ENCODE assay signal across 22 cellular contexts in genomic region chr11:64436025-64436424, GRCh38.
DNase-seq lines count a peak whose midpoint lies in the region; ATAC-seq and TF ChIP-seq lines count a peak whose summit lies in the region.
"Had no signal": no experiment of that assay in that cellular context is flagged by ENCODE, and none has a peak within 500 bp of the region (broad histone marks: within the 10 kb centered on the region; RNA-seq: fewer than 3 reads in every experiment).

No MANE protein-coding gene starts in this region.

- no peaks in the 10 kb centered on the region for H4K20me1 ChIP-seq in BLaER1 treated with 17β-estradiol and CSF1 and Interleukin-3, amounts not matched to agents 10 nM and 100 nM
- H4K20me1 ChIP-seq in MM.1S (ENCODE audit: insufficient read depth, low read length), result no peaks in the 10 kb centered on the region

- intact Hi-C loops in ascending aorta (cut with DNase I), result no loop called here

- no peak overlapping the region for H3K4me3 ChIP-seq in BLaER1 treated with 17β-estradiol and CSF1 and Interleukin-3, amounts not matched to agents 10 nM and 100 nM
- H3K4me3 ChIP-seq in MM.1S (ENCODE audit: low read length), result no peak overlapping the region
- H3K4me3 ChIP-seq in ascending aorta, result no peak overlapping the region
- H3K4me3 ChIP-seq: body of pancreas, heart right ventricle, mucosa of descending colon, right lobe of liver had no signal

- peak overlapping the region in 9 of 11 experiments; percentile 1 to 48 (median 24); a peak in 9 of 22 replicates for H3K27ac ChIP-seq in BLaER1 treated with 17β-estradiol and CSF1 and Interleukin-3, amounts not matched to agents 10 nM and 100 nM
- H3K27ac ChIP-seq in MM.1S (ENCODE audit: low read length), result no peak overlapping the region; the same call in 1 of the 2 replicates
- no peak overlapping the region for H3K27ac ChIP-seq in foreskin keratinocyte
- no peak overlapping the region for H3K27ac ChIP-seq in ascending aorta
- H3K27ac ChIP-seq: body of pancreas, heart right ventricle, right lobe of liver had no signal

- peak overlapping the region; percentile 6 to 91 (median 86); a peak in 19 of 22 replicates for H3K4me2 ChIP-seq in BLaER1 treated with 17β-estradiol and CSF1 and Interleukin-3, amounts not matched to agents 10 nM and 100 nM
- no peak overlapping the region for H3K4me2 ChIP-seq in MM.1S (ENCODE audit: low read depth, low read length)

- H3K9me2 ChIP-seq in MM.1S (replicated peaks; ENCODE audit: insufficient read depth, low read length), result no peaks in the 10 kb centered on the region

- peaks cover 60 to 74% (median 71%) of the 10 kb centered on the region in 10 experiments for H3K4me1 ChIP-seq in BLaER1 treated with 17β-estradiol and CSF1 and Interleukin-3, amounts not matched to agents 10 nM and 100 nM
- H3K4me1 ChIP-seq in MM.1S (ENCODE audit: low read length), result no peaks in the 10 kb centered on the region
- H3K4me1 ChIP-seq in foreskin keratinocyte, result peaks cover 10% of the 10 kb centered on the region
- peaks cover 0 to 7% of the 10 kb centered on the region in 2 donors for H3K4me1 ChIP-seq in ascending aorta
- H3K4me1 ChIP-seq: body of pancreas, heart right ventricle had no signal

- no peaks in the 10 kb centered on the region for H3F3A ChIP-seq in MM.1S (ENCODE audit: insufficient read depth, low read length)

- no peak overlapping the region for H2AFZ ChIP-seq in MM.1S (ENCODE audit: low read length)

- peak overlapping the region in 4 of 11 experiments; percentile 4 to 14 (median 8); a peak in 3 of 22 replicates for H3K9ac ChIP-seq in BLaER1 treated with 17β-estradiol and CSF1 and Interleukin-3, amounts not matched to agents 10 nM and 100 nM
- H3K9ac ChIP-seq in MM.1S (ENCODE audit: low read length), result no peak overlapping the region

- ATAC-seq in foreskin keratinocyte, result peak; percentile 23
- ATAC-seq: body of pancreas, heart right ventricle, mucosa of descending colon, right lobe of liver had no signal

- H3K79me2 ChIP-seq in MM.1S (ENCODE audit: low read length), result no peaks in the 10 kb centered on the region

- DNase-seq in MM.1S, result peak; percentile 67
- DNase-seq in RPMI8226, result peak; percentile 99
- DNase-seq in foreskin keratinocyte, result peak; percentile 7 to 29
- DNase-seq in stimulated activated CD4-positive, alpha-beta T cell treated with anti-CD3 and anti-CD28 coated beads, Interleukin-2, amount 100 ng/mL, for 48 hours, result no peak
- no peak for DNase-seq in ascending aorta (ENCODE audit: low spot score in 2 of 2)
- no peak for DNase-seq in NCI-H128 (lab: John Stamatoyannopoulos, UW; ENCODE audit: unreplicated experiment)
- DNase-seq in stimulated activated CD4-positive, alpha-beta T cell treated with anti-CD3 and anti-CD28 coated beads, Interleukin-4, amount 100 ng/mL, for 24 hours, result no peak
- DNase-seq: activated CD4-positive, alpha-beta memory T cell treated with anti-CD3 and anti-CD28 coated beads for 36 hours; activated CD4-positive, CD25-positive, alpha-beta regulatory T cell; activated effector memory CD4-positive, alpha-beta T cell treated with Interleukin-2 at 50 U/mL for 16 hours; body of pancreas; heart right ventricle; KBM-7; mucosa of descending colon; NCI-H2029 treated with DMSO at 0.1 percent for 48 hours; NCI-H524 treated with DMSO at 0.1 percent for 48 hours; nephron progenitor cell; SHP77; stimulated activated CD8-positive, alpha-beta memory T cell treated with anti-CD3 and anti-CD28 coated beads, Interleukin-4, amount 100 ng/mL, for 48 hours; SW 1271 had no signal

- peaks cover 0 to 27% (median 0%) of the 10 kb centered on the region in 11 experiments; a peak in 4 of 22 replicates for H3K27me3 ChIP-seq in BLaER1 treated with 17β-estradiol and CSF1 and Interleukin-3, amounts not matched to agents 10 nM and 100 nM
- H3K27me3 ChIP-seq in MM.1S (replicated peaks; ENCODE audit: insufficient read depth, low read length) (peaks cover 73% of the 10 kb centered on the region), foreskin keratinocyte (peaks cover 3% of the 10 kb centered on the region), ascending aorta (no peaks in the 10 kb centered on the region)
- H3K27me3 ChIP-seq: body of pancreas, right lobe of liver had no signal

- TF ChIP-seq CTCF in MM.1S (IDR thresholded peaks at IDR 0.05; ENCODE audit: low read length) (no peak), foreskin keratinocyte (conservative IDR thresholded peaks at IDR 0.05) (no peak), ascending aorta (IDR thresholded peaks at IDR 0.05) (no peak)

- H3K9me3 ChIP-seq in BLaER1 treated with 17β-estradiol and CSF1 and Interleukin-3, amounts not matched to agents 10 nM and 100 nM (replicated peaks in 1 of 11), result peaks cover 0 to 15% (median 8%) of the 10 kb centered on the region in 11 experiments; a peak in 11 of 22 replicates
- H3K9me3 ChIP-seq in MM.1S (replicated peaks; ENCODE audit: insufficient read depth, low read length) (no peaks in the 10 kb centered on the region), ascending aorta (no peaks in the 10 kb centered on the region)
- H3K9me3 ChIP-seq: body of pancreas, mucosa of descending colon, right lobe of liver had no signal

- no peaks in the 10 kb centered on the region for H3K36me3 ChIP-seq in BLaER1 treated with 17β-estradiol and CSF1 and Interleukin-3, amounts not matched to agents 10 nM and 100 nM
- H3K36me3 ChIP-seq in MM.1S (replicated peaks; ENCODE audit: insufficient read depth, low read length) (no peaks in the 10 kb centered on the region), ascending aorta (no peaks in the 10 kb centered on the region)
- H3K36me3 ChIP-seq: heart right ventricle, right lobe of liver had no signal

Comparison
In these comparisons a context has a peak if more than half of its experiments do, and no peak if none do; other contexts are left out.
1. H3K27ac ChIP-seq: peak in BLaER1 treated with 17β-estradiol and CSF1 and Interleukin-3, amounts not matched to agents 10 nM and 100 nM (9 of 11); none in MM.1S (single experiment), foreskin keratinocyte (single experiment) and ascending aorta (0 of 2).
2. DNase-seq: peak in MM.1S (single experiment), RPMI8226 (single experiment) and foreskin keratinocyte (2 of 2); none in stimulated activated CD4-positive, alpha-beta T cell treated with anti-CD3 and anti-CD28 coated beads, Interleukin-2, amount 100 ng/mL, for 48 hours (0 of 2), ascending aorta (0 of 2), NCI-H128 (single experiment) and stimulated activated CD4-positive, alpha-beta T cell treated with anti-CD3 and anti-CD28 coated beads, Interleukin-4, amount 100 ng/mL, for 24 hours (single experiment).